11 cellular contexts compared by ENCODE assay signal in the genomic region with DNA sequence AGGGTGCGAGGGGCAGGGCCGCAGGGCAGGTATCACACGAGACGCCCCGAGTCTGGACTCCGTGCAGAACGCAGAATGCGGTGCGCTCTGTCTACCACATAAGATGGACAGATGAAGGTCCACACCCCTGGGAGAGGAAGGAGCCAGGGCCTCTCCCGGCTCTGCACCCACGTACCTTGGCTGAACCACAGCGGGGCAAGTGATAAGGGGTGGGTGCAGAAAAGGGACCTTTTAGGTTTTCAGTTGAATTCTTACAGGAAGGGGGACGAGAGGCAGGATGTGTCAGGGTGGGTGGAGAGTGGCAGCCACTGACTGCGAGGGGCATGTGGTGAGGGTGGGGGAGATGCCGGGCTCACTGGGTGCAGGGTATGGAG. TPM values are rescaled to one million over a fixed set of nuclear protein-coding genes. Genes with fewer than 3 reads are reported as not detected.
DNase-seq lines count a peak whose midpoint lies in the region; ATAC-seq and TF ChIP-seq lines count a peak whose summit lies in the region.
"Had no signal": no experiment of that assay in that cellular context is flagged by ENCODE, and none has a peak within 500 bp of the region (broad histone marks: within the 10 kb centered on the region; RNA-seq: fewer than 3 reads in every experiment).

No MANE protein-coding gene starts in this region.

- TF ChIP-seq POLR2A in breast epithelium (IDR thresholded peaks at IDR 0.05): no peak
- peak in 1 of 4 donors; percentile 2 for TF ChIP-seq POLR2A in upper lobe of left lung (IDR thresholded peaks at IDR 0.05)

- ATAC-seq in upper lobe of left lung (ENCODE audit: low FRiP score in 2 of 2) (peak; percentile 2 to 13), PC-3 (no peak)

- TF ChIP-seq CTCF in breast epithelium (IDR thresholded peaks at IDR 0.05): no peak
- no peak for TF ChIP-seq CTCF in MCF 10A (IDR thresholded peaks at IDR 0.05; ENCODE audit: unreplicated experiment)
- TF ChIP-seq CTCF in upper lobe of left lung (IDR thresholded peaks at IDR 0.05): no peak
- TF ChIP-seq CTCF in PC-3 (conservative IDR thresholded peaks at IDR 0.05; ENCODE audit: low read depth, low read length): no peak

- 0 to 27% methylated on average over 6 to 15 of the region's 15 CpGs for WGBS in upper lobe of left lung, 2 donors

- DNase-seq in breast epithelium (ENCODE audit: low spot score in 2 of 2): no peak
- DNase-seq in MCF 10A (ENCODE audit: unreplicated experiment): no peak
- DNase-seq in caudate nucleus (lab: John Stamatoyannopoulos, UW): no peak
- no peak for DNase-seq in upper lobe of left lung
- no peak for DNase-seq in PC-3
- no peak for DNase-seq in UCSD-AML1 (lab: John Stamatoyannopoulos, UW; ENCODE audit: unreplicated experiment)
- no peak for DNase-seq in AML-193 (lab: John Stamatoyannopoulos, UW)
- DNase-seq: NCI-H69, SW 1271 had no signal

- H3K4me1 Mint-ChIP-seq in MCF 10A (ENCODE audit: insufficient read depth, unreplicated experiment): no peaks in the 10 kb centered on the region

- intact Hi-C loops in breast epithelium (cut with DNase I; ENCODE audit: low total_unique reads) (no loop called here), MCF 10A (cut with micrococcal nuclease) (no loop called here), PC-3 (cut with micrococcal nuclease) (no loop called here)

- H3K9me2 ChIP-seq in PC-3 (replicated peaks; ENCODE audit: low read length): no peaks in the 10 kb centered on the region

- H3K4me3 Mint-ChIP-seq in MCF 10A (ENCODE audit: unreplicated experiment): no peak overlapping the region

- H3K36me3 ChIP-seq in breast epithelium (no peaks in the 10 kb centered on the region), upper lobe of left lung (no peaks in the 10 kb centered on the region), PC-3 (ENCODE audit: low read depth, low read length) (no peaks in the 10 kb centered on the region)

- H3K27me3 Mint-ChIP-seq in MCF 10A (ENCODE audit: insufficient read depth, unreplicated experiment): peaks cover 13% of the 10 kb centered on the region

- H3K36me3 Mint-ChIP-seq in MCF 10A (ENCODE audit: insufficient read depth, unreplicated experiment): no peaks in the 10 kb centered on the region

- POLR2A ChIA-PET in MCF 10A (lab: Yijun Ruan, JAX) (no interaction called here), PC-3 (lab: Charles Lee; ENCODE audit: unreplicated experiment) (no interaction called here)

- H3K4me2 ChIP-seq in PC-3 (ENCODE audit: low read length): no peak overlapping the region
- H3K4me2 ChIP-seq: KMS-11 had no signal

- H3K9me3 Mint-ChIP-seq in MCF 10A (ENCODE audit: unreplicated experiment): no peaks in the 10 kb centered on the region

- no peak overlapping the region for H3K9ac ChIP-seq in PC-3 (ENCODE audit: low read length)
- H3K9ac ChIP-seq: KMS-11 had no signal

- no peaks in the 10 kb centered on the region for H3K9me3 ChIP-seq in breast epithelium
- no peaks in the 10 kb centered on the region for H3K9me3 ChIP-seq in mononuclear cell (ENCODE audit: low read depth, low read length)
- H3K9me3 ChIP-seq in upper lobe of left lung: no peaks in the 10 kb centered on the region
- no peaks in the 10 kb centered on the region for H3K9me3 ChIP-seq in PC-3 (ENCODE audit: low read length)

- peaks cover 0 to 4% of the 10 kb centered on the region in 2 donors for H3K27me3 ChIP-seq in breast epithelium
- H3K27me3 ChIP-seq in mononuclear cell (ENCODE audit: insufficient read depth, low read length): no peaks in the 10 kb centered on the region
- H3K27me3 ChIP-seq in upper lobe of left lung: no peaks in the 10 kb centered on the region
- peaks cover 12% of the 10 kb centered on the region; the same call in 1 of the 2 replicates for H3K27me3 ChIP-seq in PC-3 (ENCODE audit: low read length)

- CTCF ChIA-PET in MCF 10A (lab: Yijun Ruan, JAX): interaction anchor here (0.6 to 1.0 kb wide), 2 partner anchors 136 to 244 kb away, joined by 3 read pairs; no protein-coding TSS in a partner anchor
- CTCF ChIA-PET in PC-3 (lab: Charles Lee): no interaction called here

- no peak overlapping the region for H3K27ac Mint-ChIP-seq in MCF 10A (ENCODE audit: low read depth, unreplicated experiment)

- no peaks in the 10 kb centered on the region for H3F3A ChIP-seq in PC-3 (ENCODE audit: low read length, unreplicated experiment)

- no peaks in the 10 kb centered on the region for H3K4me1 ChIP-seq in breast epithelium
- H3K4me1 ChIP-seq in mononuclear cell (ENCODE audit: insufficient read depth, low read length): peaks cover 82% of the 10 kb centered on the region
- H3K4me1 ChIP-seq in upper lobe of left lung: peaks cover 0 to 23% (median 10%) of the 10 kb centered on the region in 4 donors
- no peaks in the 10 kb centered on the region for H3K4me1 ChIP-seq in PC-3 (ENCODE audit: insufficient read depth, low read length)

- H2AFZ ChIP-seq in PC-3 (ENCODE audit: low read length): no peak overlapping the region

- no TSS peak for BruUV-seq in MCF 10A (replicated peaks; lab: Mats Ljungman, UMichigan)
- BruUV-seq in PC-3 (replicated peaks; lab: Mats Ljungman, UMichigan): no TSS peak

- H3K79me2 ChIP-seq in PC-3 (ENCODE audit: low read length): no peaks in the 10 kb centered on the region

- peak overlapping the region in 1 of 2 donors; percentile 76 for H3K27ac ChIP-seq in breast epithelium
- peak overlapping the region; percentile 52 for H3K27ac ChIP-seq in caudate nucleus (ENCODE audit: low read depth, low read length)
- H3K27ac ChIP-seq in upper lobe of left lung: peak overlapping the region; percentile 71 to 88 (median 78)
- H3K27ac ChIP-seq in PC-3 (ENCODE audit: low read length): no peak overlapping the region
- H3K27ac ChIP-seq: KMS-11 had no signal

- TF ChIP-seq EP300 in upper lobe of left lung (IDR thresholded peaks at IDR 0.05): no peak

- H4K20me1 ChIP-seq in PC-3 (ENCODE audit: low read length): no peaks in the 10 kb centered on the region

- H3K4me3 ChIP-seq in breast epithelium: peak overlapping the region; percentile 24 to 37 (median 28)
- H3K4me3 ChIP-seq in mononuclear cell (ENCODE audit: low read length): peak overlapping the region; percentile 74
- H3K4me3 ChIP-seq in upper lobe of left lung: peak overlapping the region in 3 of 4 donors; percentile 36 to 54 (median 44)
- no peak overlapping the region for H3K4me3 ChIP-seq in PC-3 (ENCODE audit: low read length)

RNA-seq across cellular contexts. Expression of a gene that starts 0.3 kb away (rescaled TPM):
- 10 to 100 TPM in 2 of 3 donors, 1 to 10 TPM in 1; 6.2 to 15.7 (median 10.2) TPM for total RNA-seq in breast epithelium
- not detected in 2 replicates for total RNA-seq in MCF 10A (2022)
- total RNA-seq in mononuclear cell: 20.8 TPM
- total RNA-seq in upper lobe of left lung: 10 to 100 TPM; 10.7 to 26.5 (median 18.0) TPM
- not detected in 2 replicates for total RNA-seq in PC-3 (2014; rRNA removed)

RNA-seq across cellular contexts. Expression of a gene that starts 34.9 kb away (rescaled TPM):
- total RNA-seq in breast epithelium (10 to 100 TPM; 24.3 to 69.2 (median 40.3) TPM), MCF 10A (2022) (17.7 and 20.6 TPM in 2 replicates), mononuclear cell (0.31 TPM), upper lobe of left lung (10 to 100 TPM; 50.7 to 88.4 (median 56.4) TPM), PC-3 (2014; rRNA removed) (209 and 210 TPM in 2 replicates)

Comparison
In these comparisons a context has a peak if more than half of its experiments do, and no peak if none do; other contexts are left out.
1. RNA of a gene that starts 34.9 kb away (total RNA-seq): 209 to 210 TPM in PC-3, 50.7 to 88.4 TPM in upper lobe of left lung, 24.3 to 69.2 TPM in breast epithelium and 17.7 to 20.6 TPM in MCF 10A; 0.31 TPM in mononuclear cell (single experiment); every median in the first group is over 10 times any median in the second.